25 cellular contexts compared by ENCODE assay signal in the genomic region with DNA sequence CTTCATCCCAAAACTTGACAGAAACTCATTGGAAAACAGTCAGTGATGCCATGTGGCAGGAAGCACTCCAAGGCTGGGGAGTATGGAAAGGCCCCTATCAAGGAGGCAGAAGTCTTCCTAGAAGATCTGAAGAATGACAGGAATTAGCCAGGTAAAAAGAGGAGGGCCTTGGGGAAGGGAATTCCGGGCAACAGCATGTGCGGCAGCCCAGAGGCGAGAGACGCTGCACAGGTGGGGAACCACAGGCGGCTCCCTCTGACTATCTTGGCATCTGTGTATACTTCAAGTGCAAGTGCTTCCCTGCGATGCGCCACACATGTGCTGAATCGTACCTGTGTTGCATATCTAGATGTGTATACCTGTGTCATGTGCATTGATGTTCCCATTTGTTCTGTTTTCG. TPM values are rescaled to one million over a fixed set of nuclear protein-coding genes. Genes with fewer than 3 reads are reported as not detected.
"Had no signal": no experiment of that assay in that cellular context is flagged by ENCODE, and none has a peak within 500 bp of the region (broad histone marks: within the 10 kb centered on the region; RNA-seq: fewer than 3 reads in every experiment).

No MANE protein-coding gene starts in this region.

- H3K36me3 ChIP-seq: left ventricle myocardium inferior, ovary, right atrium auricular region, right lobe of liver, tibial nerve, upper lobe of left lung, vagina had no signal

- H2AFZ ChIP-seq: hepatocyte had no signal

- H3K27ac Mint-ChIP-seq: mesothelial cell of epicardium; natural killer cell; nephron progenitor cell; progenitor cell of endocrine pancreas; stimulated activated memory B cell treated with anti-CD40 and anti-IgM and Interleukin-4, amounts not matched to agents 10 μg/mL and 1 μg/mL and 100 μg/mL, for 72 hours; stimulated activated naive CD8-positive, alpha-beta T cell treated with anti-CD3 and anti-CD28 coated beads, Interleukin-15, amount 100 ng/mL, for 72 hours had no signal

- H3K4me1 Mint-ChIP-seq: naive B cell; natural killer cell; stimulated activated naive CD8-positive, alpha-beta T cell treated with anti-CD3 and anti-CD28 coated beads, Interleukin-15, amount 100 ng/mL, for 72 hours had no signal

- H3K36me3 Mint-ChIP-seq: mesothelial cell of epicardium; naive B cell; natural killer cell; stimulated activated memory B cell treated with anti-CD40 and anti-IgM and Interleukin-4, amounts not matched to agents 10 μg/mL and 1 μg/mL and 100 μg/mL, for 72 hours had no signal

- H3K27me3 ChIP-seq: ovary, right atrium auricular region, right lobe of liver, upper lobe of left lung, vagina had no signal

- H3K27ac ChIP-seq: hepatocyte, left ventricle myocardium inferior, ovary, right atrium auricular region, right lobe of liver, tibial nerve, upper lobe of left lung, vagina had no signal

- H3K4me3 ChIP-seq: hepatocyte, left ventricle myocardium inferior, lung, ovary, right atrium auricular region, right lobe of liver, smooth muscle cell, tibial nerve, upper lobe of left lung, vagina had no signal

- H3K4me1 ChIP-seq: left ventricle myocardium inferior, right atrium auricular region, right lobe of liver, tibial nerve, upper lobe of left lung, vagina had no signal

- H3K79me2 ChIP-seq: hepatocyte had no signal

- H3K4me3 Mint-ChIP-seq: mesothelial cell of epicardium; natural killer cell; nephron progenitor cell; stimulated activated memory B cell treated with anti-CD40 and anti-IgM and Interleukin-4, amounts not matched to agents 10 μg/mL and 1 μg/mL and 100 μg/mL, for 72 hours; stimulated activated naive CD8-positive, alpha-beta T cell treated with anti-CD3 and anti-CD28 coated beads, Interleukin-15, amount 100 ng/mL, for 72 hours had no signal

- H3K9me3 ChIP-seq: left ventricle myocardium inferior, ovary, right atrium auricular region, right lobe of liver, tibial nerve, upper lobe of left lung, vagina had no signal

- H3K4me2 ChIP-seq: hepatocyte, smooth muscle cell had no signal

- H3K9me3 Mint-ChIP-seq: mesothelial cell of epicardium; naive B cell; natural killer cell; nephron progenitor cell; stimulated activated memory B cell treated with anti-CD40 and anti-IgM and Interleukin-4, amounts not matched to agents 10 μg/mL and 1 μg/mL and 100 μg/mL, for 72 hours; stimulated activated naive CD8-positive, alpha-beta T cell treated with anti-CD3 and anti-CD28 coated beads, Interleukin-15, amount 100 ng/mL, for 72 hours had no signal

- DNase-seq: islet precursor cell; left ventricle myocardium inferior; naive B cell; natural killer cell; nephron progenitor cell; nucleus accumbens; ovary; right lobe of liver; stimulated activated CD4-positive, alpha-beta T cell treated with anti-CD3 and anti-CD28 coated beads, Interleukin-1b, Interleukin-23, amount 100 ng/mL, for 48 hours; stimulated activated CD4-positive, alpha-beta T cell treated with anti-CD3 and anti-CD28 coated beads, Interleukin-2, amount 100 ng/mL, for 48 hours; stimulated activated CD4-positive, alpha-beta T cell treated with anti-CD3 and anti-CD28 coated beads, Interleukin-4, amount 100 ng/mL, for 4 hours; stimulated activated CD8-positive, alpha-beta memory T cell treated with anti-CD3 and anti-CD28 coated beads, Interleukin-4, amount 100 ng/mL, for 48 hours; stimulated activated naive CD4-positive, alpha-beta T cell treated with Interleukin-2 at 50 U/mL for 16 hours; stimulated activated naive CD8-positive, alpha-beta T cell treated with anti-CD3 and anti-CD28 coated beads, Interleukin-15, amount 100 ng/mL, for 72 hours; substantia nigra; upper lobe of left lung had no signal

RNA-seq across cellular contexts. Expression of gene PDE2A, which starts 12.7 kb away (rescaled TPM):
- total RNA-seq: smooth muscle cell had no signal
